In genomic region chr22:50528682-50529415, GRCh38 we compare ENCODE assay signal across 8 cellular contexts. TPM values are rescaled to one million over a fixed set of nuclear protein-coding genes. Genes with fewer than 3 reads are reported as not detected.
DNase-seq lines count a peak whose midpoint lies in the region; ATAC-seq and TF ChIP-seq lines count a peak whose summit lies in the region.

No MANE protein-coding gene starts in this region.

- TF ChIP-seq CTCF in liver (IDR thresholded peaks at IDR 0.05; ENCODE audit: low read depth, low read length, missing input control): no peak

- no peak for ATAC-seq in activated T-cell treated with anti-CD3 and anti-CD28 coated beads, Interleukin-2, amount 50 U/mL, for 4 hours
- ATAC-seq in activated T-helper 17 cell treated with anti-CD3 and anti-CD28 coated beads, Interleukin-2, amount 50 U/mL, for 72 hours (replicated peaks): no peak
- no peak for ATAC-seq in activated CD4-positive, CD25-positive, alpha-beta regulatory T cell treated with anti-CD3 and anti-CD28 coated beads, Interleukin-2, amount 50 U/mL, for 24 hours

- H3K4me3 ChIP-seq in liver (ENCODE audit: low read depth in 1 of 3, low read length in 3 of 3) (peak overlapping the region; percentile 48 to 93 (median 64)), thymus (ENCODE audit: low read length) (peak overlapping the region; percentile 50)

- H3K27me3 ChIP-seq in liver (ENCODE audit: control insufficient read depth in 4 of 4, insufficient read depth in 4 of 4, low read length in 3 of 4) (no peaks in the 10 kb centered on the region), thymus (ENCODE audit: control insufficient read depth, insufficient read depth) (peaks cover 58% of the 10 kb centered on the region)

- no peaks in the 10 kb centered on the region for H3K9me3 ChIP-seq in liver (ENCODE audit: control insufficient read depth in 4 of 4, low read length in 3 of 4)
- peaks cover 1% of the 10 kb centered on the region for H3K9me3 ChIP-seq in thymus (ENCODE audit: control insufficient read depth)

- peaks cover 4% of the 10 kb centered on the region for H3K36me3 Mint-ChIP-seq in activated T-cell treated with anti-CD3 and anti-CD28 coated beads, Interleukin-2, amount 50 U/mL, for 4 hours (ENCODE audit: insufficient read depth)
- peaks cover 65% of the 10 kb centered on the region for H3K36me3 Mint-ChIP-seq in activated T-helper 17 cell treated with anti-CD3 and anti-CD28 coated beads, Interleukin-2, amount 50 U/mL, for 72 hours (ENCODE audit: low read depth)

- WGBS in liver: 63% methylated on average over 15 of the region's 15 CpGs
- 82% methylated on average over 15 of the region's 15 CpGs for WGBS in thymus

- no peaks in the 10 kb centered on the region for H3K27me3 Mint-ChIP-seq in activated T-cell treated with anti-CD3 and anti-CD28 coated beads, Interleukin-2, amount 50 U/mL, for 4 hours (ENCODE audit: low read depth)
- H3K27me3 Mint-ChIP-seq in activated T-helper 17 cell treated with anti-CD3 and anti-CD28 coated beads, Interleukin-2, amount 50 U/mL, for 72 hours: no peaks in the 10 kb centered on the region

- H3K27ac ChIP-seq in liver (ENCODE audit: low read depth in 1 of 2, low read length in 2 of 2) (peak overlapping the region; percentile 92 to 98), thymus (ENCODE audit: low read depth) (peak overlapping the region; percentile 91)

- H3K36me3 ChIP-seq in liver (ENCODE audit: control insufficient read depth in 4 of 4, insufficient read depth in 3 of 4, low read depth in 1 of 4, low read length in 3 of 4) (peaks cover 0 to under 1% (median 0%) of the 10 kb centered on the region in 4 donors), thymus (ENCODE audit: control insufficient read depth, insufficient read depth) (peaks cover 5% of the 10 kb centered on the region)

- no peaks in the 10 kb centered on the region for H3K9me3 Mint-ChIP-seq in activated T-cell treated with anti-CD3 and anti-CD28 coated beads, Interleukin-2, amount 50 U/mL, for 4 hours
- no peaks in the 10 kb centered on the region for H3K9me3 Mint-ChIP-seq in activated T-helper 17 cell treated with anti-CD3 and anti-CD28 coated beads, Interleukin-2, amount 50 U/mL, for 72 hours

- H3K4me1 Mint-ChIP-seq in activated T-cell treated with anti-CD3 and anti-CD28 coated beads, Interleukin-2, amount 50 U/mL, for 4 hours (ENCODE audit: low read depth): peaks cover 44% of the 10 kb centered on the region
- peaks cover 15% of the 10 kb centered on the region for H3K4me1 Mint-ChIP-seq in activated T-helper 17 cell treated with anti-CD3 and anti-CD28 coated beads, Interleukin-2, amount 50 U/mL, for 72 hours

- H3K27ac Mint-ChIP-seq in activated T-helper 17 cell treated with anti-CD3 and anti-CD28 coated beads, Interleukin-2, amount 50 U/mL, for 72 hours: peak overlapping the region; percentile 82

- no peak for TF ChIP-seq RAD21 in liver (IDR thresholded peaks at IDR 0.05)

- H3K4me1 ChIP-seq in liver (ENCODE audit: control insufficient read depth in 4 of 4, insufficient read depth in 4 of 4, low read length in 3 of 4) (peaks cover 12 to 57% (median 32%) of the 10 kb centered on the region in 4 donors), thymus (ENCODE audit: control insufficient read depth, insufficient read depth, low read length) (peaks cover 21% of the 10 kb centered on the region)

- DNase-seq in activated T-cell treated with anti-CD3 and anti-CD28 coated beads, Interleukin-2, amount 50 U/mL, for 4 hours: no peak
- DNase-seq in activated T-cell treated with anti-CD3 and anti-CD28 coated beads for 4 hours: no peak
- DNase-seq in NCI-H526 (lab: John Stamatoyannopoulos, UW): no peak
- no peak for DNase-seq in NCI-H510A treated with DMSO at 0.1 percent for 48 hours (lab: John Stamatoyannopoulos, UW)

- no peak overlapping the region for H3K9ac ChIP-seq in liver (ENCODE audit: low read depth in 1 of 2, low read length in 2 of 2)

- H3K4me3 Mint-ChIP-seq in activated T-cell treated with anti-CD3 and anti-CD28 coated beads, Interleukin-2, amount 50 U/mL, for 4 hours: peak overlapping the region; percentile 80
- peak overlapping the region; percentile 90 for H3K4me3 Mint-ChIP-seq in activated T-helper 17 cell treated with anti-CD3 and anti-CD28 coated beads, Interleukin-2, amount 50 U/mL, for 72 hours

TF ChIP-seq in liver, 16 proteins besides CTCF, POLR2A, EP300 and RAD21:
- TF ChIP-seq NR2F2 (IDR thresholded peaks at IDR 0.05) (no peak), RXRA (IDR thresholded peaks at IDR 0.05) (peak in 1 of 2 donors; percentile 21), ATF3 (IDR thresholded peaks at IDR 0.05) (no peak), MAX (IDR thresholded peaks at IDR 0.05) (peak; percentile 45), GABPA (IDR thresholded peaks at IDR 0.05 in 1 of 2, conservative IDR thresholded peaks at IDR 0.05 in 1 of 2) (no peak)
TF ChIP-seq in liver: peak in this region for 2.

RNA-seq across cellular contexts. Expression of gene TYMP, which starts 1.0 kb away (rescaled TPM):
- 100 to 1,000 TPM in 1 of 3 donors, 10 to 100 TPM in 2; 64.4 to 103 (median 66.1) TPM for total RNA-seq in activated T-cell treated with anti-CD3 and anti-CD28 coated beads, Interleukin-2, amount 50 U/mL, for 4 hours
- 10 to 100 TPM; 73.0 to 74.0 TPM for total RNA-seq in activated T-helper 17 cell treated with anti-CD3 and anti-CD28 coated beads, Interleukin-2, amount 50 U/mL, for 72 hours
- 100 to 1,000 TPM in 1 of 2 donors, 10 to 100 TPM in 1; 41.2 to 109 TPM for total RNA-seq in liver
- 10 to 100 TPM; 34.0 to 89.8 TPM for polyA plus RNA-seq in liver
- polyA plus RNA-seq in thymus: 156 TPM

RNA-seq across cellular contexts. Expression of gene SCO2, which starts 3.5 kb away (rescaled TPM):
- total RNA-seq in activated T-cell treated with anti-CD3 and anti-CD28 coated beads, Interleukin-2, amount 50 U/mL, for 4 hours: 10 to 100 TPM; 12.7 to 14.4 (median 14.2) TPM
- 1 to 10 TPM; 2.8 to 9.9 TPM for total RNA-seq in activated T-helper 17 cell treated with anti-CD3 and anti-CD28 coated beads, Interleukin-2, amount 50 U/mL, for 72 hours
- total RNA-seq in liver: 1 to 10 TPM; 1.4 to 1.7 TPM
- polyA plus RNA-seq in liver (1 to 10 TPM; 1.9 to 2.9 TPM), thymus (9.8 TPM)

RNA-seq across cellular contexts. Expression of gene KLHDC7B, which starts 16.9 kb away (rescaled TPM):
- total RNA-seq in activated T-cell treated with anti-CD3 and anti-CD28 coated beads, Interleukin-2, amount 50 U/mL, for 4 hours: 1 to 10 TPM; 5.4 to 7.4 (median 6.4) TPM
- total RNA-seq in activated T-helper 17 cell treated with anti-CD3 and anti-CD28 coated beads, Interleukin-2, amount 50 U/mL, for 72 hours: 1 to 10 TPM; 4.2 to 4.4 TPM
- under 1 TPM in 1 of 2 donors, not detected in 1; 0.08 TPM for total RNA-seq in liver
- polyA plus RNA-seq in liver (under 1 TPM; 0.08 to 0.16 TPM), thymus (23.4 TPM)

RNA-seq across cellular contexts. Expression of gene NCAPH2, which starts 20.8 kb away (rescaled TPM):
- 100 to 1,000 TPM; 152 to 175 (median 156) TPM for total RNA-seq in activated T-cell treated with anti-CD3 and anti-CD28 coated beads, Interleukin-2, amount 50 U/mL, for 4 hours
- total RNA-seq in activated T-helper 17 cell treated with anti-CD3 and anti-CD28 coated beads, Interleukin-2, amount 50 U/mL, for 72 hours: 100 to 1,000 TPM; 112 to 138 TPM
- total RNA-seq in liver: 10 to 100 TPM; 15.2 to 30.8 TPM
- polyA plus RNA-seq in liver: 10 to 100 TPM; 12.0 to 12.5 TPM
- polyA plus RNA-seq in thymus: 40.8 TPM

RNA-seq across cellular contexts. Expression of gene LMF2, which starts 21.3 kb away (rescaled TPM):
- 10 to 100 TPM; 68.7 to 79.9 (median 72.2) TPM for total RNA-seq in activated T-cell treated with anti-CD3 and anti-CD28 coated beads, Interleukin-2, amount 50 U/mL, for 4 hours
- total RNA-seq in activated T-helper 17 cell treated with anti-CD3 and anti-CD28 coated beads, Interleukin-2, amount 50 U/mL, for 72 hours: 10 to 100 TPM; 61.3 to 89.0 TPM
- 10 to 100 TPM; 24.0 to 27.9 TPM for total RNA-seq in liver
- polyA plus RNA-seq in liver (10 to 100 TPM; 16.7 to 35.6 TPM), thymus (90.2 TPM)

Comparison
In these comparisons a context has a peak if more than half of its experiments do, and no peak if none do; other contexts are left out.
1. RNA of gene KLHDC7B, which starts 16.9 kb away (total RNA-seq): 5.4 to 7.4 TPM in activated T-cell treated with anti-CD3 and anti-CD28 coated beads, Interleukin-2, amount 50 U/mL, for 4 hours and 4.2 to 4.4 TPM in activated T-helper 17 cell treated with anti-CD3 and anti-CD28 coated beads, Interleukin-2, amount 50 U/mL, for 72 hours; 0.08 TPM in liver; every median in the first group is over 4 times any median in the second.